ENCODE assay signal across 8 cellular contexts in genomic region chr14:94080606-94081385, GRCh38. TPM values are rescaled to one million over a fixed set of nuclear protein-coding genes. Genes with fewer than 3 reads are reported as not detected.
A peak's percentile ranks its signal among the peaks of the same experiment; 100 is the strongest.
DNase-seq lines count a peak whose midpoint lies in the region; ATAC-seq and TF ChIP-seq lines count a peak whose summit lies in the region.

TSS of gene DDX24 (minus strand) at chr14:94081202. CDS start at chr14:94079742, 1,460 bp downstream.
TSS of gene IFI27L1 (plus strand) at chr14:94081310. CDS start at chr14:94096938, 15,628 bp downstream.

- H3K9me3 Mint-ChIP-seq in activated B cell treated with CpG ODN at 0.5 μM for 24 hours (no peaks in the 10 kb centered on the region), immature natural killer cell (no peaks in the 10 kb centered on the region)

- H3K9me3 ChIP-seq in AG04450 (ENCODE audit: control insufficient read depth, insufficient read depth, low read length) (peaks cover 9% of the 10 kb centered on the region; the same call in 1 of the 2 replicates), spleen (peaks cover 0 to 6% (median 6%) of the 10 kb centered on the region in 8 donors)

- H3K4me1 ChIP-seq in spleen, result peaks cover 28 to 66% (median 57%) of the 10 kb centered on the region in 6 donors

- peak; percentile 88 to 94 (median 90) for TF ChIP-seq POLR2A in spleen (IDR thresholded peaks at IDR 0.05)

- H3K27ac Mint-ChIP-seq in activated B cell treated with CpG ODN at 0.5 μM for 24 hours (peak within 1 kb of the TSS; percentile 98), immature natural killer cell (peak within 1 kb of the TSS; percentile 97 to 99 (median 99))

- H3K4me3 ChIP-seq in AG04450 (ENCODE audit: low read depth, low read length) (peak within 1 kb of the TSS; percentile 93), spleen (peak within 1 kb of the TSS; percentile 88 to 99 (median 94))

- H3K36me3 ChIP-seq in spleen, result peaks cover 0 to 35% (median 19%) of the 10 kb centered on the region in 6 donors

- H3K27me3 Mint-ChIP-seq in activated B cell treated with CpG ODN at 0.5 μM for 24 hours, result no peaks in the 10 kb centered on the region
- peaks cover 6 to 13% (median 11%) of the 10 kb centered on the region in 3 donors for H3K27me3 Mint-ChIP-seq in immature natural killer cell (ENCODE audit: low read depth in 3 of 3)

- peak; percentile 98 for ATAC-seq in GM18909 (IDR thresholded peaks at IDR 0.05; ENCODE audit: poor library complexity, unreplicated experiment)
- peak; percentile 97 for ATAC-seq in HG03175 (IDR thresholded peaks at IDR 0.05; ENCODE audit: unreplicated experiment)
- peak; percentile 96 for ATAC-seq in activated B cell treated with CpG ODN at 0.5 μM for 24 hours (ENCODE audit: low read depth)

- H3K4me3 Mint-ChIP-seq in activated B cell treated with CpG ODN at 0.5 μM for 24 hours (peak within 1 kb of the TSS; percentile 100), immature natural killer cell (peak within 1 kb of the TSS; percentile 94 to 100 (median 99))

- TF ChIP-seq CTCF in AG04450 (IDR thresholded peaks at IDR 0.05; ENCODE audit: low read depth, low read length) (no peak), activated B cell treated with CpG ODN at 0.5 μM for 24 hours (IDR thresholded peaks at IDR 0.05) (no peak), spleen (IDR thresholded peaks at IDR 0.05 in 8 of 11, conservative IDR thresholded peaks at IDR 0.05 in 3 of 11) (peak in 1 of 11 experiments; percentile 26)

- H3K36me3 Mint-ChIP-seq in activated B cell treated with CpG ODN at 0.5 μM for 24 hours (ENCODE audit: low read depth) (peaks cover 47% of the 10 kb centered on the region), immature natural killer cell (peaks cover 22 to 32% (median 23%) of the 10 kb centered on the region in 3 donors)

- intact Hi-C loops in activated B cell treated with CpG ODN at 0.5 μM for 24 hours (cut with micrococcal nuclease) (loop anchor here (1.0 to 2.0 kb wide), 6 partner anchors 49 to 122 kb away; partner anchors contain the start of genes IFI27L2 and OTUB2), spleen (cut with DNase I; ENCODE audit: low total_unique reads) (no loop called here)

- H3K27me3 ChIP-seq in AG04450 (ENCODE audit: control insufficient read depth, insufficient read depth, low read length) (no peaks in the 10 kb centered on the region), spleen (replicated peaks in 1 of 7) (no peaks in the 10 kb centered on the region)

- H3K4me1 Mint-ChIP-seq in activated B cell treated with CpG ODN at 0.5 μM for 24 hours (peaks cover 50% of the 10 kb centered on the region), immature natural killer cell (peaks cover 53 to 64% of the 10 kb centered on the region in 2 donors)

- H3K27ac ChIP-seq in AG04450 (ENCODE audit: low read depth, low read length), result peak within 1 kb of the TSS; percentile 82
- H3K27ac ChIP-seq in caudate nucleus (ENCODE audit: low read depth, low read length), result peak within 1 kb of the TSS; percentile 75
- H3K27ac ChIP-seq in spleen, result peak within 1 kb of the TSS; percentile 89 to 97 (median 96)

- POLR2A ChIA-PET in AG04450 (lab: Yijun Ruan, JAX), result interaction anchor here (0.9 to 1.2 kb wide), 4 partner anchors 15 to 90 kb away, joined by 3 to 6 read pairs (median 3); no protein-coding TSS in a partner anchor
- POLR2A ChIA-PET in activated B cell treated with CpG ODN at 0.5 μM for 24 hours (lab: Charles Lee), result interaction anchor here (0.6 to 2.1 kb wide), 11 partner anchors 13 to 896 kb away, joined by 3 to 9 read pairs (median 4); partner anchors contain the start of genes LYSET, MOAP1 and OTUB2

- CTCF ChIA-PET in AG04450 (lab: Charles Lee), result interaction anchor here (0.7 to 7.7 kb wide), 5 partner anchors 45 to 141 kb away, joined by 3 to 64 read pairs (median 4); partner anchors contain the start of gene IFI27L2
- CTCF ChIA-PET in activated B cell treated with CpG ODN at 0.5 μM for 24 hours (lab: Charles Lee), result interaction anchor here (0.8 to 1.9 kb wide), 5 partner anchors 44 to 100 kb away, joined by 3 to 11 read pairs (median 4); no protein-coding TSS in a partner anchor

- 0 to 1% (median 0%) methylated on average over 51 to 79 of the region's 79 CpGs for WGBS in spleen, 5 donors

- DNase-seq in AG04450 (ENCODE audit: low read depth, low spot score) (peak; percentile 86), NCI-H226 (peak; percentile 90), activated B cell treated with CpG ODN at 0.5 μM for 24 hours (peak; percentile 94), caudate nucleus (lab: John Stamatoyannopoulos, UW) (peak in 60 of 61 donors; percentile 37 to 98 (median 92)), immature natural killer cell (peak; percentile 97 to 98 (median 97)), spleen (peak; percentile 99)

RNA-seq across cellular contexts. Expression of gene DDX24, which starts in this region (rescaled TPM):
- 145 and 159 TPM in 2 replicates for polyA plus RNA-seq in AG04450 (2011; rRNA removed)
- polyA minus RNA-seq in AG04450 (2011; rRNA and poly(A)+ RNA removed), result 110 and 114 TPM in 2 replicates
- 169 and 179 TPM in 2 replicates for total RNA-seq in activated B cell treated with CpG ODN at 0.5 μM for 24 hours
- polyA plus RNA-seq in immature natural killer cell, result 100 to 1,000 TPM in 2 of 3 donors, 10 to 100 TPM in 1; 60.8 to 208 (median 114) TPM
- total RNA-seq in spleen, result 100 to 1,000 TPM; 168 to 251 (median 209) TPM
- 100 to 1,000 TPM in 1 of 3 donors, 10 to 100 TPM in 2; 70.8 to 103 (median 91.8) TPM for polyA plus RNA-seq in spleen

RNA-seq across cellular contexts. Expression of gene IFI27L1, which starts in this region (rescaled TPM):
- polyA plus RNA-seq in AG04450 (2011; rRNA removed) (9.2 and 12.5 TPM in 2 replicates), immature natural killer cell (10 to 100 TPM; 10.0 to 19.3 (median 10.3) TPM), spleen (10 to 100 TPM in 2 of 3 donors, 1 to 10 TPM in 1; 7.5 to 18.8 (median 13.9) TPM)
- 5.3 and 6.6 TPM in 2 replicates for polyA minus RNA-seq in AG04450 (2011; rRNA and poly(A)+ RNA removed)
- total RNA-seq in activated B cell treated with CpG ODN at 0.5 μM for 24 hours (9.2 and 11.4 TPM in 2 replicates), spleen (10 to 100 TPM in 6 of 7 donors, 1 to 10 TPM in 1; 4.4 to 16.1 (median 11.4) TPM)

Comparison
In these comparisons a context has a peak if more than half of its experiments do, and no peak if none do; other contexts are left out.
1. Peak in every context shown above with its lines: DNase-seq, ATAC-seq, H3K4me3 ChIP-seq and H3K27ac ChIP-seq.